Comparison of ENCODE assay signal across 8 cellular contexts in the genomic region with DNA sequence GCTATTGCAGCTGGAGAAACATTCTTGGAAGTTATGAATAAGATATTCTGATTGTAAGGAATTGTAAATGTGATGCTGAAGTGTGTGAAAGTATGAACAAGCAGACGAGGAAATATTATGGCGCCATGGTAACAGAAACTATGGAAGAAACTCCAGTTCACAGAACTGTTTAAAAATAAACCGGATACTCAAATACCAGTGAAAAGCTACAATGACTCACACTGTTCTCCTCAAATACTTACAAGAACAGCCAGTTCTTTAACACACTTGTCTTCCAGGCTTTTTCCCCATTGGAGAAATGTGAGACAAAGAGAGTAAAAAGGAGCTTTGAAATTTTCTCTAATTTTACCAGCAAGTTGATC.
DNase-seq lines count a peak whose midpoint lies in the region; ATAC-seq and TF ChIP-seq lines count a peak whose summit lies in the region.

No MANE protein-coding gene starts in this region.

- peak overlapping the region; percentile 0 for H3K4me3 ChIP-seq in suprapubic skin

- H3K36me3 Mint-ChIP-seq in brain, result peaks cover 3% of the 10 kb centered on the region

- ATAC-seq in HG03342 (IDR thresholded peaks at IDR 0.05; ENCODE audit: unreplicated experiment) (no peak), HG03095 (IDR thresholded peaks at IDR 0.05; ENCODE audit: unreplicated experiment) (no peak)

- H3K27me3 ChIP-seq in layer of hippocampus (ENCODE audit: control insufficient read depth, insufficient read depth, low read length) (no peaks in the 10 kb centered on the region), suprapubic skin (no peaks in the 10 kb centered on the region)

- H3K4me3 Mint-ChIP-seq in brain, result peak overlapping the region in 3 of 5 experiments; percentile 7 to 48 (median 13)

- DNase-seq in AG08395 (ENCODE audit: low spot score), result peak; percentile 90
- DNase-seq in HT1080 (ENCODE audit: low read depth), result peak; percentile 93
- no peak for DNase-seq in suprapubic skin (ENCODE audit: low spot score in 2 of 2)
- no peak for DNase-seq in NAMALWA (ENCODE audit: low spot score)

- H3K27ac Mint-ChIP-seq in brain, result peak overlapping the region; percentile 28 to 95 (median 86)

- no peaks in the 10 kb centered on the region for H3K27me3 Mint-ChIP-seq in brain

- H3K27ac ChIP-seq in layer of hippocampus (ENCODE audit: low read depth, low read length) (peak overlapping the region; percentile 96), suprapubic skin (peak overlapping the region; percentile 91)

- H3K9me3 Mint-ChIP-seq in brain, result peaks cover 0 to 2% (median 0%) of the 10 kb centered on the region in 5 experiments

- TF ChIP-seq CTCF in brain (conservative IDR thresholded peaks at IDR 0.05), result no peak
- no peak for TF ChIP-seq CTCF in suprapubic skin (IDR thresholded peaks at IDR 0.05)

- H3K4me1 Mint-ChIP-seq in brain, result peaks cover 92% of the 10 kb centered on the region

- H3K36me3 ChIP-seq in suprapubic skin, result no peaks in the 10 kb centered on the region

- 7% methylated on average over 3 of the region's 3 CpGs for WGBS in suprapubic skin

- no peak for TF ChIP-seq POLR2A in suprapubic skin (IDR thresholded peaks at IDR 0.05)

- H3K9me3 ChIP-seq in suprapubic skin, result no peaks in the 10 kb centered on the region

- peaks cover 98% of the 10 kb centered on the region for H3K4me1 ChIP-seq in suprapubic skin

- TF ChIP-seq EP300 in suprapubic skin (IDR thresholded peaks at IDR 0.05), result peak; percentile 10

Comparison
In these comparisons a context has a peak if more than half of its experiments do, and no peak if none do; other contexts are left out.
1. DNase-seq: peak in AG08395 (single experiment) and HT1080 (single experiment); none in suprapubic skin (0 of 2) and NAMALWA (single experiment).